In the genomic region with DNA sequence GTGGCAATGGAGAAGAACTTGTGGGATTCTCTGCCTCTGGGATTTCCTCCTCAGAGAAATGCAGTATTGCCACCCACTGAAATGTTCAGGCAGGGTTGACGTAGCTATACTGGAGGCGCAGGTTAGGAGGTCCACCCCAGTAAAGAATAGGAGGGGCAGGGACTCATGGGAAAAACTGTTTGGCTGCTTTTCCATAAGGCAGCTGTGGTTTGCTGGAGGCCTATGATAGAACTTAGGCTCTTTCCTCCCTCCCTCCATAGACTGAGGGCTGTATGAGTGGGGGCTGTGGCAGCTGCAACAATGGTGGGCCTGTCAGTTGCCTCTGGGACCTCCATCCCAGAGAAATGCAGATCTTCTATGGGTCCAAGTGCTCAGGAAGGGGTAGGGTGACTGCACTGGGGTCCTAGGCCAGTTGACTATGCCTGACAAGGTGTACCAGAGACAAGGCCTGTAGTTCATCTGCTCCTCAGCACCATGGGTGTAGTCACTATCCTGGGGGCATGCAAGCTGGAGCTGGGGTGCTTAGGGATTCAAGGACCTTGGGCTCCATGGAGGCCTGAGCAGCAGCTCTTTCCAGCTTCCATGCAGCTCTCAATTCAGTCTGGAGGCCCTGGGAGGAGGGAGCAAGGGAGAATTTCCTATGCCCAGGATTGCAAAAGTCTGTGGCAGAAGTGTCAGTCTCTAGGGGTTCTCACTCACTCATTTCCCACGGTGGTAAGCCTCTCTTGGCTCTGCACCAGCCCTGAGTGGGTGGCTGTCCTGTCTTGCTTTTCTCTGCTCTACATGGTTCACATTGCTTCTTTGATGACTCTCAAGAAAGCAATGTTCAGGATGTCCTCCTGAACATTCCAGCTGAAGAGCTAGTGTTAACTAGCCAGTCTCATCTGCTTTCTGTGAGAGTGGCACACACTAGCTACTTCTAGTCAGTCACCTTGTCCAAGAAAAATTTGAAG, we compare ENCODE assay signal across 1 cellular context.
TF ChIP-seq lines count a peak whose summit lies in the region.

No MANE protein-coding gene starts in this region.

TF ChIP-seq in SK-N-SH treated with all-trans-retinoic acid at 6 μM for 48 hours, 23 proteins besides CTCF, POLR2A, EP300 and RAD21 (continued from another document):
- TF ChIP-seq, protein P1, sequence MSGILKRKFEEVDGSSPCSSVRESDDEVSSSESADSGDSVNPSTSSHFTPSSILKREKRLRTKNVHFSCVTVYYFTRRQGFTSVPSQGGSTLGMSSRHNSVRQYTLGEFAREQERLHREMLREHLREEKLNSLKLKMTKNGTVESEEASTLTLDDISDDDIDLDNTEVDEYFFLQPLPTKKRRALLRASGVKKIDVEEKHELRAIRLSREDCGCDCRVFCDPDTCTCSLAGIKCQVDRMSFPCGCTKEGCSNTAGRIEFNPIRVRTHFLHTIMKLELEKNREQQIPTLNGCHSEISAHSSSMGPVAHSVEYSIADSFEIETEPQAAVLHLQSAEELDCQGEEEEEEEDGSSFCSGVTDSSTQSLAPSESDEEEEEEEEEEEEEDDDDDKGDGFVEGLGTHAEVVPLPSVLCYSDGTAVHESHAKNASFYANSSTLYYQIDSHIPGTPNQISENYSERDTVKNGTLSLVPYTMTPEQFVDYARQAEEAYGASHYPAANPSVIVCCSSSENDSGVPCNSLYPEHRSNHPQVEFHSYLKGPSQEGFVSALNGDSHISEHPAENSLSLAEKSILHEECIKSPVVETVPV (CRISPR knock-in tag; IDR thresholded peaks at IDR 0.05): no peak
- TF ChIP-seq TCF4 (CRISPR knock-in tag; IDR thresholded peaks at IDR 0.05; ENCODE audit: borderline replicate concordance) (no peak), RARB (CRISPR knock-in tag; IDR thresholded peaks at IDR 0.05) (no peak), CSDC2 (CRISPR knock-in tag; IDR thresholded peaks at IDR 0.05) (no peak), TOX (CRISPR knock-in tag; IDR thresholded peaks at IDR 0.05; ENCODE audit: borderline replicate concordance) (no peak), ZFP30 (CRISPR knock-in tag; IDR thresholded peaks at IDR 0.05) (no peak), ZFP3 (CRISPR knock-in tag; IDR thresholded peaks at IDR 0.05) (no peak), BACH2 (CRISPR knock-in tag; IDR thresholded peaks at IDR 0.05; ENCODE audit: borderline replicate concordance) (no peak), ZNF8 (CRISPR knock-in tag; IDR thresholded peaks at IDR 0.05) (no peak), ISL1 (CRISPR knock-in tag; IDR thresholded peaks at IDR 0.05) (no peak), SNAI2 (CRISPR knock-in tag; IDR thresholded peaks at IDR 0.05) (no peak), ZC3H10 (CRISPR knock-in tag; IDR thresholded peaks at IDR 0.05) (no peak), ARNTL (CRISPR knock-in tag; IDR thresholded peaks at IDR 0.05; ENCODE audit: borderline replicate concordance, low read depth) (no peak), ZNF70 (CRISPR knock-in tag; IDR thresholded peaks at IDR 0.05) (no peak)
- TF ChIP-seq, protein P2, sequence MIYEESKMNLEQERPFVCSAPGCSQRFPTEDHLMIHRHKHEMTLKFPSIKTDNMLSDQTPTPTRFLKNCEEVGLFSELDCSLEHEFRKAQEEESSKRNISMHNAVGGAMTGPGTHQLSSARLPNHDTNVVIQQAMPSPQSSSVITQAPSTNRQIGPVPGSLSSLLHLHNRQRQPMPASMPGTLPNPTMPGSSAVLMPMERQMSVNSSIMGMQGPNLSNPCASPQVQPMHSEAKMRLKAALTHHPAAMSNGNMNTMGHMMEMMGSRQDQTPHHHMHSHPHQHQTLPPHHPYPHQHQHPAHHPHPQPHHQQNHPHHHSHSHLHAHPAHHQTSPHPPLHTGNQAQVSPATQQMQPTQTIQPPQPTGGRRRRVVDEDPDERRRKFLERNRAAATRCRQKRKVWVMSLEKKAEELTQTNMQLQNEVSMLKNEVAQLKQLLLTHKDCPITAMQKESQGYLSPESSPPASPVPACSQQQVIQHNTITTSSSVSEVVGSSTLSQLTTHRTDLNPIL (CRISPR knock-in tag; IDR thresholded peaks at IDR 0.05; ENCODE audit: low read depth): no peak
